In genomic region chr5:141618804-141619554, GRCh38 we compare ENCODE assay signal across 8 cellular contexts. TPM values are rescaled to one million over a fixed set of nuclear protein-coding genes. Genes with fewer than 3 reads are reported as not detected.
DNase-seq lines count a peak whose midpoint lies in the region; ATAC-seq and TF ChIP-seq lines count a peak whose summit lies in the region.

Gene DIAPH1 (minus strand): TSS chr5:141619000. CDS start chr5:141618914, 86 bp downstream.

- H3K27ac ChIP-seq in CD4-positive, CD25-positive, alpha-beta regulatory T cell (ENCODE audit: insufficient read depth, low read length, poor library complexity, severe bottlenecking), result peak within 1 kb of the TSS; percentile 94
- peak within 1 kb of the TSS; percentile 85 to 95 for H3K27ac ChIP-seq in liver (ENCODE audit: low read depth in 1 of 2, low read length in 2 of 2)

- peak; percentile 97 for ATAC-seq in CD4-positive, CD25-positive, alpha-beta regulatory T cell (ENCODE audit: low read depth in 2 of 2)
- ATAC-seq in GM19372 (IDR thresholded peaks at IDR 0.05; ENCODE audit: low read depth, unreplicated experiment) (peak; percentile 78), HG03558 (IDR thresholded peaks at IDR 0.05; ENCODE audit: extremely low read depth, unreplicated experiment) (peak; percentile 57)

- H3K9ac ChIP-seq in liver (ENCODE audit: low read depth in 1 of 2, low read length in 2 of 2), result peak within 1 kb of the TSS; percentile 52 to 97

- peak within 1 kb of the TSS; percentile 95 to 100 (median 97) for H3K4me3 Mint-ChIP-seq in CD4-positive, CD25-positive, alpha-beta regulatory T cell
- peak within 1 kb of the TSS; percentile 92 for H3K4me3 Mint-ChIP-seq in dendritic cell treated with granulocyte-macrophage colony-stimulating factor and Interleukin-4, amounts not matched to agents 40 ng/mL and 50 ng/mL, for 4 days

- intact Hi-C loops in dendritic cell treated with granulocyte-macrophage colony-stimulating factor and Interleukin-4, amounts not matched to agents 40 ng/mL and 50 ng/mL, for 4 days (cut with micrococcal nuclease), result loop anchor here (1.0 to 2.0 kb wide), 3 partner anchors 14 to 27 kb away; no protein-coding TSS in a partner anchor

- H3K4me1 Mint-ChIP-seq in CD4-positive, CD25-positive, alpha-beta regulatory T cell, result peaks cover 29 to 49% (median 33%) of the 10 kb centered on the region in 4 donors
- H3K4me1 Mint-ChIP-seq in dendritic cell treated with granulocyte-macrophage colony-stimulating factor and Interleukin-4, amounts not matched to agents 40 ng/mL and 50 ng/mL, for 4 days (ENCODE audit: low read depth), result peaks cover 70% of the 10 kb centered on the region

- H3K9me3 Mint-ChIP-seq in CD4-positive, CD25-positive, alpha-beta regulatory T cell, result no peaks in the 10 kb centered on the region
- no peaks in the 10 kb centered on the region for H3K9me3 Mint-ChIP-seq in dendritic cell treated with granulocyte-macrophage colony-stimulating factor and Interleukin-4, amounts not matched to agents 40 ng/mL and 50 ng/mL, for 4 days

- no peaks in the 10 kb centered on the region for H3K27me3 Mint-ChIP-seq in CD4-positive, CD25-positive, alpha-beta regulatory T cell
- H3K27me3 Mint-ChIP-seq in dendritic cell treated with granulocyte-macrophage colony-stimulating factor and Interleukin-4, amounts not matched to agents 40 ng/mL and 50 ng/mL, for 4 days, result no peaks in the 10 kb centered on the region

- peak within 1 kb of the TSS; percentile 97 for H3K4me3 ChIP-seq in CD4-positive, CD25-positive, alpha-beta regulatory T cell (ENCODE audit: low read depth, low read length)
- peak within 1 kb of the TSS; percentile 80 to 88 (median 83) for H3K4me3 ChIP-seq in liver (ENCODE audit: low read depth in 1 of 3, low read length in 3 of 3)

- under 1% methylated on average over 70 of the region's 70 CpGs for WGBS in liver

- peaks cover 22% of the 10 kb centered on the region for H3K36me3 ChIP-seq in CD4-positive, CD25-positive, alpha-beta regulatory T cell (ENCODE audit: control insufficient read depth, insufficient read depth, low read length)
- H3K36me3 ChIP-seq in liver (ENCODE audit: control insufficient read depth in 4 of 4, insufficient read depth in 3 of 4, low read depth in 1 of 4, low read length in 3 of 4), result peaks cover 4 to 26% (median 23%) of the 10 kb centered on the region in 4 donors

- peaks cover 48% of the 10 kb centered on the region for H3K4me1 ChIP-seq in CD4-positive, CD25-positive, alpha-beta regulatory T cell (ENCODE audit: control insufficient read depth, insufficient read depth, low read length, poor library complexity, severe bottlenecking)
- peaks cover 1 to 36% (median 29%) of the 10 kb centered on the region in 4 donors for H3K4me1 ChIP-seq in liver (ENCODE audit: control insufficient read depth in 4 of 4, insufficient read depth in 4 of 4, low read length in 3 of 4)

- H3K36me3 Mint-ChIP-seq in CD4-positive, CD25-positive, alpha-beta regulatory T cell, result peaks cover 25% of the 10 kb centered on the region
- H3K36me3 Mint-ChIP-seq in dendritic cell treated with granulocyte-macrophage colony-stimulating factor and Interleukin-4, amounts not matched to agents 40 ng/mL and 50 ng/mL, for 4 days (ENCODE audit: low read depth), result peaks cover 53% of the 10 kb centered on the region

- TF ChIP-seq CTCF in liver (IDR thresholded peaks at IDR 0.05; ENCODE audit: low read depth, low read length, missing input control), result peak; percentile 100

- H3K9me3 ChIP-seq in CD4-positive, CD25-positive, alpha-beta regulatory T cell (ENCODE audit: control insufficient read depth in 2 of 2, low read length in 2 of 2), result no peaks in the 10 kb centered on the region
- no peaks in the 10 kb centered on the region for H3K9me3 ChIP-seq in liver (ENCODE audit: control insufficient read depth in 4 of 4, low read length in 3 of 4)

- TF ChIP-seq RAD21 in liver (IDR thresholded peaks at IDR 0.05), result peak; percentile 97 to 98

- peak within 1 kb of the TSS; percentile 85 to 99 (median 97) for H3K27ac Mint-ChIP-seq in CD4-positive, CD25-positive, alpha-beta regulatory T cell
- peak within 1 kb of the TSS; percentile 92 for H3K27ac Mint-ChIP-seq in dendritic cell treated with granulocyte-macrophage colony-stimulating factor and Interleukin-4, amounts not matched to agents 40 ng/mL and 50 ng/mL, for 4 days

- H3K27me3 ChIP-seq in CD4-positive, CD25-positive, alpha-beta regulatory T cell (ENCODE audit: control insufficient read depth, insufficient read depth, low read length), result no peaks in the 10 kb centered on the region
- no peaks in the 10 kb centered on the region for H3K27me3 ChIP-seq in liver (ENCODE audit: control insufficient read depth in 4 of 4, insufficient read depth in 4 of 4, low read length in 3 of 4)

- peak; percentile 96 to 99 (median 97) for DNase-seq in CD4-positive, CD25-positive, alpha-beta regulatory T cell
- DNase-seq in NCI-H748 (lab: John Stamatoyannopoulos, UW; ENCODE audit: unreplicated experiment), result peak; percentile 98
- DNase-seq in activated CD4-positive, alpha-beta T cell treated with anti-CD3 and anti-CD28 coated beads, Interleukin-2, amount 50 U/mL, for 1 hour, result peak; percentile 98
- peak; percentile 99 for DNase-seq in stimulated activated CD4-positive, alpha-beta T cell treated with anti-CD3 and anti-CD28 coated beads, Interleukin-4, amount 100 ng/mL, for 24 hours

TF ChIP-seq in liver, 16 proteins besides CTCF, POLR2A, EP300 and RAD21:
- peak; percentile 55 for TF ChIP-seq FOXA2 (IDR thresholded peaks at IDR 0.05)
- TF ChIP-seq SP1 (IDR thresholded peaks at IDR 0.05), result peak; percentile 77
- TF ChIP-seq HNF4A (conservative IDR thresholded peaks at IDR 0.05), result peak; percentile 40 to 47
- TF ChIP-seq GABPA (IDR thresholded peaks at IDR 0.05 in 1 of 2, conservative IDR thresholded peaks at IDR 0.05 in 1 of 2), result peak in 1 of 2 donors; percentile 85
- peak; percentile 25 for TF ChIP-seq YY1 (IDR thresholded peaks at IDR 0.05)
- TF ChIP-seq ATF3 (IDR thresholded peaks at IDR 0.05), result no peak
- no peak for TF ChIP-seq NR2F2 (IDR thresholded peaks at IDR 0.05)
- TF ChIP-seq ZBTB33 (IDR thresholded peaks at IDR 0.05), result no peak
- peak; percentile 99 to 100 for TF ChIP-seq EGR1 (IDR thresholded peaks at IDR 0.05; ENCODE audit: low read depth in 2 of 2)
- peak in 1 of 2 donors; percentile 58 for TF ChIP-seq JUND (IDR thresholded peaks at IDR 0.05)
- TF ChIP-seq RXRA (IDR thresholded peaks at IDR 0.05), result peak in 1 of 2 donors; percentile 31
- TF ChIP-seq REST (IDR thresholded peaks at IDR 0.05), result peak; percentile 84
- no peak for TF ChIP-seq TAF1 (conservative IDR thresholded peaks at IDR 0.05)
- TF ChIP-seq MAX (IDR thresholded peaks at IDR 0.05), result peak; percentile 70
- TF ChIP-seq FOXA1 (IDR thresholded peaks at IDR 0.05), result peak; percentile 80
- no peak for TF ChIP-seq HNF4G (IDR thresholded peaks at IDR 0.05)
TF ChIP-seq in liver: peak in this region for 11.

RNA-seq across cellular contexts. Expression of gene DIAPH1, which starts in this region (rescaled TPM):
- total RNA-seq in CD4-positive, CD25-positive, alpha-beta regulatory T cell, result 287 TPM
- 100 to 1,000 TPM in 1 of 4 donors, 10 to 100 TPM in 3; 86.1 to 105 (median 90.7) TPM for polyA plus RNA-seq in CD4-positive, CD25-positive, alpha-beta regulatory T cell
- 10 to 100 TPM; 51.5 to 73.9 TPM for total RNA-seq in liver
- polyA plus RNA-seq in liver, result 10 to 100 TPM; 67.8 to 74.7 TPM

Comparison
In these comparisons a context has a peak if more than half of its experiments do, and no peak if none do; other contexts are left out.
1. Peak in every context shown above with its lines: DNase-seq, ATAC-seq, H3K4me3 ChIP-seq and H3K27ac ChIP-seq.